Comparison of ENCODE assay signal across 25 cellular contexts in the genomic region with DNA sequence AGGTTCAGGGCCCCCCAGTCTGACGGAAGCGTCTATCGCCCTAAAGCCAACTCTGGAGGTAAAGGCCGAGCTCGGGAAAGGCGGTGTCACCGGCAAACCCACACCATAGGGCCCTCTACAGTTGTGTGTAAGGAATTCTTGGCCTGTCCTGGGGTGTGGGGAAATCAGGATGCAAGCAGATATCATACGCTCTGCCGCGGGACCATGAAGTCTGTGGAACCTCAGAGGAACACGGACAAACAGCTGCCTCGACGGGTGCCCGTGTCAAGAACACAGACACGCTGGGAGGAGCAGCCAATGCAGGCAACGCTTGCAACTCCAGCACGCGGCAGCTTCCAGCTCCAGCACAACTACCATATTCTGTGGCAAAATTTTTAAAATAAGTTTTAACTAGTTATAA.
"Had no signal": no experiment of that assay in that cellular context is flagged by ENCODE, and none has a peak within 500 bp of the region (broad histone marks: within the 10 kb centered on the region; RNA-seq: fewer than 3 reads in every experiment).

No MANE protein-coding gene starts in this region.

- H3K4me1 ChIP-seq: breast epithelium, Peyer's patch had no signal

- H3K4me3 ChIP-seq: breast epithelium, Peyer's patch, SJCRH30 had no signal

- DNase-seq: activated CD4-positive, alpha-beta T cell treated with anti-CD3 and anti-CD28 coated beads for 4 hours; activated CD8-positive, alpha-beta memory T cell treated with anti-CD3 and anti-CD28 coated beads, Interleukin-2, amount 50 U/mL, for 4 hours; activated CD8-positive, alpha-beta T cell treated with anti-CD3 and anti-CD28 coated beads for 36 hours; activated gamma-delta T cell treated with Interleukin-2 at 50 U/mL for 16 hours; activated naive CD4-positive, alpha-beta T cell treated with anti-CD3 and anti-CD28 coated beads, Interleukin-2, amount 10 ng/mL, durations not matched to agents 7 days and 5 days; activated T-cell treated with anti-CD3 and anti-CD28 coated beads, Interleukin-2, amount 50 U/mL, for 72 hours; caudate nucleus; Karpas-422; MM.1S; NCI-H1105; NCI-H1436; NCI-H1694 treated with DMSO at 0.1 percent for 48 hours; NCI-H2029 treated with DMSO at 0.1 percent for 48 hours; NCI-H345; NCI-H510A treated with DMSO at 0.1 percent for 48 hours; NCI-H69; NK-92 treated with Interleukin-12 subunit alpha and Interleukin-12 subunit beta, amount 100 ng/mL, for 24 hours; Right ventricle myocardium superior; SJCRH30; SK-N-SH had no signal

- H3K9ac ChIP-seq: SK-N-SH had no signal

- H3K9me3 Mint-ChIP-seq: activated CD8-positive, alpha-beta T cell treated with anti-CD3 and anti-CD28 coated beads for 36 hours; activated naive CD4-positive, alpha-beta T cell treated with anti-CD3 and anti-CD28 coated beads, Interleukin-2, amount 10 ng/mL, durations not matched to agents 7 days and 5 days; activated T-cell treated with anti-CD3 and anti-CD28 coated beads, Interleukin-2, amount 50 U/mL, for 72 hours; activated T-helper 2 cell treated with anti-CD3 and anti-CD28 coated beads, Interferon-gamma antibody, Interleukin-2, Interleukin-4, amounts not matched to agents 10 μg/mL and 5 μg/mL and 100 μg/mL, durations not matched to agents 14 hours and 24 hours and 36 hours had no signal

- H3K27ac ChIP-seq: breast epithelium, Peyer's patch, RWPE1, SJCRH30 had no signal

- H3K4me2 ChIP-seq: SK-N-SH had no signal

- H3K36me3 ChIP-seq: breast epithelium, Peyer's patch, SJCRH30 had no signal

- H3K36me3 Mint-ChIP-seq: activated naive CD4-positive, alpha-beta T cell treated with anti-CD3 and anti-CD28 coated beads, Interleukin-2, amount 10 ng/mL, durations not matched to agents 7 days and 5 days had no signal

- H3K27ac Mint-ChIP-seq: activated CD8-positive, alpha-beta T cell treated with anti-CD3 and anti-CD28 coated beads for 36 hours; activated naive CD4-positive, alpha-beta T cell treated with anti-CD3 and anti-CD28 coated beads, Interleukin-2, amount 10 ng/mL, durations not matched to agents 7 days and 5 days; activated T-cell treated with anti-CD3 and anti-CD28 coated beads, Interleukin-2, amount 50 U/mL, for 72 hours; activated T-helper 2 cell treated with anti-CD3 and anti-CD28 coated beads, Interferon-gamma antibody, Interleukin-2, Interleukin-4, amounts not matched to agents 10 μg/mL and 5 μg/mL and 100 μg/mL, durations not matched to agents 14 hours and 24 hours and 36 hours had no signal

- ATAC-seq: activated CD4-positive, CD25-positive, alpha-beta regulatory T cell treated with anti-CD3 and anti-CD28 coated beads, Interleukin-2, amount 50 U/mL, for 24 hours; activated CD8-positive, alpha-beta T cell treated with anti-CD3 and anti-CD28 coated beads for 36 hours; activated T-cell treated with anti-CD3 and anti-CD28 coated beads, Interleukin-2, amount 50 U/mL, for 72 hours had no signal

- H3K4me1 Mint-ChIP-seq: activated naive CD4-positive, alpha-beta T cell treated with anti-CD3 and anti-CD28 coated beads, Interleukin-2, amount 10 ng/mL, durations not matched to agents 7 days and 5 days had no signal

- H3K27me3 ChIP-seq: breast epithelium, Peyer's patch, SJCRH30 had no signal

- H3K9me3 ChIP-seq: breast epithelium, Peyer's patch, SJCRH30, SK-N-SH had no signal

- H3K4me3 Mint-ChIP-seq: activated CD8-positive, alpha-beta T cell treated with anti-CD3 and anti-CD28 coated beads for 36 hours; activated naive CD4-positive, alpha-beta T cell treated with anti-CD3 and anti-CD28 coated beads, Interleukin-2, amount 10 ng/mL, durations not matched to agents 7 days and 5 days; activated T-cell treated with anti-CD3 and anti-CD28 coated beads, Interleukin-2, amount 50 U/mL, for 72 hours had no signal
